ENCODE assay signal across 11 cellular contexts in genomic region chr3:77370413-77370812, GRCh38.
DNase-seq lines count a peak whose midpoint lies in the region; ATAC-seq and TF ChIP-seq lines count a peak whose summit lies in the region.
"Had no signal": no experiment of that assay in that cellular context is flagged by ENCODE, and none has a peak within 500 bp of the region (broad histone marks: within the 10 kb centered on the region; RNA-seq: fewer than 3 reads in every experiment).

No MANE protein-coding gene starts in this region.

- H2AFZ ChIP-seq in MM.1S (ENCODE audit: low read length) = no peak overlapping the region

- no peaks in the 10 kb centered on the region for H3K79me2 ChIP-seq in MM.1S (ENCODE audit: low read length)

- DNase-seq in AG09319 (ENCODE audit: extremely low read depth, low read depth) = peak; percentile 45
- DNase-seq in HS-5 (ENCODE audit: low read depth) = peak; percentile 57
- DNase-seq in amniotic epithelial cell (ENCODE audit: low read depth) = peak; percentile 6
- DNase-seq in islet precursor cell = peak; percentile 80
- DNase-seq in GM20000 (ENCODE audit: low spot score) = no peak
- DNase-seq in MM.1S = no peak
- DNase-seq: activated CD4-positive, alpha-beta T cell treated with anti-CD3 and anti-CD28 coated beads for 4 hours; effector CD8-positive, alpha-beta T cell; small intestine had no signal

- H3K36me3 ChIP-seq in MM.1S (replicated peaks; ENCODE audit: insufficient read depth, low read length) = no peaks in the 10 kb centered on the region

- TF ChIP-seq CTCF in AG09319 (IDR thresholded peaks at IDR 0.05; ENCODE audit: low read depth, low read length) = no peak
- TF ChIP-seq CTCF in GM20000 (IDR thresholded peaks at IDR 0.05; ENCODE audit: extremely low read depth, missing control alignments) = no peak
- no peak for TF ChIP-seq CTCF in MM.1S (IDR thresholded peaks at IDR 0.05; ENCODE audit: low read length)

- no peaks in the 10 kb centered on the region for H3K27me3 ChIP-seq in MM.1S (replicated peaks; ENCODE audit: insufficient read depth, low read length)

- H3K9me2 ChIP-seq in MM.1S (replicated peaks; ENCODE audit: insufficient read depth, low read length) = no peaks in the 10 kb centered on the region

- H3K4me2 ChIP-seq in MM.1S (ENCODE audit: low read depth, low read length) = no peak overlapping the region

- no peaks in the 10 kb centered on the region for H3K4me1 ChIP-seq in MM.1S (ENCODE audit: low read length)

- H4K20me1 ChIP-seq in MM.1S (ENCODE audit: insufficient read depth, low read length) = no peaks in the 10 kb centered on the region

- ATAC-seq in HG02884 (IDR thresholded peaks at IDR 0.05; ENCODE audit: unreplicated experiment) = no peak
- ATAC-seq in GM21390 (IDR thresholded peaks at IDR 0.05; ENCODE audit: unreplicated experiment) = no peak

- no peaks in the 10 kb centered on the region for H3F3A ChIP-seq in MM.1S (ENCODE audit: insufficient read depth, low read length)

- H3K27ac ChIP-seq in MM.1S (ENCODE audit: low read length) = no peak overlapping the region

- no peak overlapping the region for H3K4me3 ChIP-seq in MM.1S (ENCODE audit: low read length)

- H3K9ac ChIP-seq in MM.1S (ENCODE audit: low read length) = no peak overlapping the region

- H3K9me3 ChIP-seq in MM.1S (replicated peaks; ENCODE audit: insufficient read depth, low read length) = no peaks in the 10 kb centered on the region; the same call in 1 of the 2 replicates

Comparison
In these comparisons a context has a peak if more than half of its experiments do, and no peak if none do; other contexts are left out.
1. DNase-seq: peak in AG09319 (single experiment), HS-5 (single experiment), amniotic epithelial cell (single experiment) and islet precursor cell (single experiment); none in GM20000 (single experiment) and MM.1S (single experiment).